37 cellular contexts compared by ENCODE assay signal in genomic region chr4:107046261-107046660, GRCh38. TPM values are rescaled to one million over a fixed set of nuclear protein-coding genes. Genes with fewer than 3 reads are reported as not detected.
"Had no signal": no experiment of that assay in that cellular context is flagged by ENCODE, and none has a peak within 500 bp of the region (broad histone marks: within the 10 kb centered on the region; RNA-seq: fewer than 3 reads in every experiment).

No MANE protein-coding gene starts in this region.

- H3K36me3 Mint-ChIP-seq: activated CD8-positive, alpha-beta memory T cell treated with anti-CD3 and anti-CD28 coated beads, Interleukin-2, amount 10 ng/mL, durations not matched to agents 7 days and 5 days; activated naive CD8-positive, alpha-beta T cell treated with anti-CD3 and anti-CD28 coated beads for 36 hours; brain had no signal

- H3K27me3 Mint-ChIP-seq: activated B cell treated with CpG ODN at 0.5 μM for 24 hours; activated CD8-positive, alpha-beta memory T cell treated with anti-CD3 and anti-CD28 coated beads, Interleukin-2, amount 10 ng/mL, durations not matched to agents 7 days and 5 days; activated naive CD8-positive, alpha-beta T cell treated with anti-CD3 and anti-CD28 coated beads for 36 hours had no signal

- H3K4me3 ChIP-seq: ascending aorta, breast epithelium, cardiac muscle cell, coronary artery, dorsolateral prefrontal cortex, esophagus squamous epithelium had no signal

- DNase-seq: activated B cell treated with CpG ODN at 0.5 μM for 24 hours; activated CD4-positive, alpha-beta T cell treated with anti-CD3 and anti-CD28 coated beads for 48 hours; activated CD4-positive, alpha-beta T cell treated with anti-CD3 and anti-CD28 coated beads, Interleukin-2, amount 50 U/mL, for 1 hour; activated CD4-positive, alpha-beta T cell treated with anti-CD3 and anti-CD28 coated beads, Interleukin-2, amount 50 U/mL, for 48 hours; activated CD8-positive, alpha-beta memory T cell treated with anti-CD3 and anti-CD28 coated beads, Interleukin-2, amount 10 ng/mL, durations not matched to agents 7 days and 5 days; activated CD8-positive, alpha-beta memory T cell treated with anti-CD3 and anti-CD28 coated beads, Interleukin-2, amount 50 U/mL, for 4 hours; activated CD8-positive, alpha-beta T cell treated with anti-CD3 and anti-CD28 coated beads, Interleukin-2, amount 10 ng/mL, durations not matched to agents 7 days and 5 days; activated effector memory CD4-positive, alpha-beta T cell treated with anti-CD3 and anti-CD28 coated beads, Interleukin-2, amount 50 U/mL, for 16 hours; activated naive CD4-positive, alpha-beta T cell treated with anti-CD3 and anti-CD28 coated beads for 36 hours; activated naive CD8-positive, alpha-beta T cell treated with anti-CD3 and anti-CD28 coated beads for 36 hours; activated T-cell treated with anti-CD3 and anti-CD28 coated beads, Interleukin-2, amount 50 U/mL, for 1 hour; activated T-cell treated with anti-CD3 and anti-CD28 coated beads, Interleukin-2, amount 50 U/mL, for 48 hours; central memory CD4-positive, alpha-beta T cell; cerebellar nuclear complex; dorsolateral prefrontal cortex; effector memory CD4-positive, alpha-beta T cell; endodermal cell; erythroblast; esophagus squamous epithelium; foreskin melanocyte; head of caudate nucleus; T-helper 1 cell; T-helper 17 cell; T1000; WERI-Rb-1 had no signal

- ATAC-seq: activated CD4-positive, CD25-positive, alpha-beta regulatory T cell treated with anti-CD3 and anti-CD28 coated beads, Interleukin-2, amount 50 U/mL, for 24 hours; activated CD8-positive, alpha-beta memory T cell treated with anti-CD3 and anti-CD28 coated beads, Interleukin-2, amount 10 ng/mL, durations not matched to agents 7 days and 5 days; activated CD8-positive, alpha-beta T cell treated with anti-CD3 and anti-CD28 coated beads, Interleukin-2, amount 10 ng/mL, durations not matched to agents 7 days and 5 days; T-helper 17 cell had no signal

- H3K4me1 ChIP-seq: ascending aorta, breast epithelium, esophagus squamous epithelium had no signal

- H3K27me3 ChIP-seq: ascending aorta, breast epithelium, esophagus squamous epithelium had no signal

- H3K36me3 ChIP-seq: ascending aorta, breast epithelium, cardiac muscle cell, esophagus squamous epithelium, WERI-Rb-1 had no signal

- H3K4me3 Mint-ChIP-seq: activated B cell treated with CpG ODN at 0.5 μM for 24 hours; activated CD8-positive, alpha-beta memory T cell treated with anti-CD3 and anti-CD28 coated beads, Interleukin-2, amount 10 ng/mL, durations not matched to agents 7 days and 5 days; activated CD8-positive, alpha-beta T cell treated with anti-CD3 and anti-CD28 coated beads, Interleukin-2, amount 10 ng/mL, durations not matched to agents 7 days and 5 days; activated naive CD4-positive, alpha-beta T cell treated with anti-CD3 and anti-CD28 coated beads for 36 hours; activated naive CD4-positive, alpha-beta T cell treated with anti-CD3 and anti-CD28 coated beads, Interleukin-2, amount 50 U/mL, for 24 hours; activated naive CD8-positive, alpha-beta T cell treated with anti-CD3 and anti-CD28 coated beads for 36 hours; activated T-helper 1 cell treated with anti-CD3 and anti-CD28 coated beads, Interleukin-12 subunit alpha, Interleukin-12 subunit beta, Interleukin-2, Interleukin-4 antibody, amounts not matched to agents 30 ng/mL and 10 ng/mL and 1 ng/mL, durations not matched to agents 14 hours and 24 hours and 36 hours; brain; dendritic cell treated with granulocyte-macrophage colony-stimulating factor and Interleukin-4, amounts not matched to agents 40 ng/mL and 50 ng/mL, for 4 days; endodermal cell; T-helper 17 cell; T-helper 2 cell treated with Interferon-gamma antibody and Interleukin-4, amounts not matched to agents 5 μg/mL and 100 μg/mL, for 36 hours had no signal

- H3K4me1 Mint-ChIP-seq: activated B cell treated with CpG ODN at 0.5 μM for 24 hours; activated CD8-positive, alpha-beta memory T cell treated with anti-CD3 and anti-CD28 coated beads, Interleukin-2, amount 10 ng/mL, durations not matched to agents 7 days and 5 days; activated naive CD4-positive, alpha-beta T cell treated with anti-CD3 and anti-CD28 coated beads, Interleukin-2, amount 50 U/mL, for 24 hours; activated naive CD8-positive, alpha-beta T cell treated with anti-CD3 and anti-CD28 coated beads for 36 hours; brain; endodermal cell; T-helper 17 cell had no signal

- H3K27ac Mint-ChIP-seq: activated B cell treated with CpG ODN at 0.5 μM for 24 hours; activated CD8-positive, alpha-beta memory T cell treated with anti-CD3 and anti-CD28 coated beads, Interleukin-2, amount 10 ng/mL, durations not matched to agents 7 days and 5 days; activated CD8-positive, alpha-beta T cell treated with anti-CD3 and anti-CD28 coated beads, Interleukin-2, amount 10 ng/mL, durations not matched to agents 7 days and 5 days; activated naive CD4-positive, alpha-beta T cell treated with anti-CD3 and anti-CD28 coated beads for 36 hours; activated naive CD4-positive, alpha-beta T cell treated with anti-CD3 and anti-CD28 coated beads, Interleukin-2, amount 50 U/mL, for 24 hours; activated naive CD8-positive, alpha-beta T cell treated with anti-CD3 and anti-CD28 coated beads for 36 hours; activated T-helper 1 cell treated with anti-CD3 and anti-CD28 coated beads, Interleukin-12 subunit alpha, Interleukin-12 subunit beta, Interleukin-2, Interleukin-4 antibody, amounts not matched to agents 30 ng/mL and 10 ng/mL and 1 ng/mL, durations not matched to agents 14 hours and 24 hours and 36 hours; activated T-helper 2 cell treated with anti-CD3 and anti-CD28 coated beads, Interferon-gamma antibody, Interleukin-2, Interleukin-4, amounts not matched to agents 10 μg/mL and 5 μg/mL and 100 μg/mL, durations not matched to agents 14 hours and 24 hours and 36 hours; brain; dendritic cell treated with granulocyte-macrophage colony-stimulating factor and Interleukin-4, amounts not matched to agents 40 ng/mL and 50 ng/mL, for 4 days; endodermal cell; T-helper 17 cell; T-helper 2 cell treated with Interferon-gamma antibody and Interleukin-4, amounts not matched to agents 5 μg/mL and 100 μg/mL, for 36 hours had no signal

- H3K27ac ChIP-seq: ascending aorta, breast epithelium, cardiac muscle cell, coronary artery, dorsolateral prefrontal cortex, esophagus squamous epithelium, WERI-Rb-1 had no signal

- H3K9me3 Mint-ChIP-seq: activated naive CD4-positive, alpha-beta T cell treated with anti-CD3 and anti-CD28 coated beads, Interleukin-2, amount 50 U/mL, for 24 hours had no signal

RNA-seq across cellular contexts. Expression of gene DKK2, which starts 10.1 kb away (rescaled TPM):
- total RNA-seq: activated B cell treated with CpG ODN at 0.5 μM for 24 hours; activated CD8-positive, alpha-beta memory T cell treated with anti-CD3 and anti-CD28 coated beads for 36 hours; activated CD8-positive, alpha-beta memory T cell treated with anti-CD3 and anti-CD28 coated beads, Interleukin-2, amount 10 ng/mL, durations not matched to agents 7 days and 5 days; activated CD8-positive, alpha-beta T cell treated with anti-CD3 and anti-CD28 coated beads, Interleukin-2, amount 10 ng/mL, durations not matched to agents 7 days and 5 days; activated naive CD4-positive, alpha-beta T cell treated with anti-CD3 and anti-CD28 coated beads for 36 hours; activated naive CD8-positive, alpha-beta T cell treated with anti-CD3 and anti-CD28 coated beads for 36 hours; activated T-helper 1 cell treated with anti-CD3 and anti-CD28 coated beads, Interleukin-12 subunit alpha, Interleukin-12 subunit beta, Interleukin-2, Interleukin-4 antibody, amounts not matched to agents 30 ng/mL and 10 ng/mL and 1 ng/mL, durations not matched to agents 14 hours and 24 hours and 36 hours; activated T-helper 2 cell treated with anti-CD3 and anti-CD28 coated beads, Interferon-gamma antibody, Interleukin-2, Interleukin-4, amounts not matched to agents 10 μg/mL and 5 μg/mL and 100 μg/mL, durations not matched to agents 14 hours and 24 hours and 36 hours; endodermal cell; T-helper 17 cell had no signal
